In genomic region chr5:179818746-179819295, GRCh38 we compare ENCODE assay signal across 8 cellular contexts. TPM values are rescaled to one million over a fixed set of nuclear protein-coding genes. Genes with fewer than 3 reads are reported as not detected.
A peak's percentile ranks its signal among the peaks of the same experiment; 100 is the strongest.
DNase-seq lines count a peak whose midpoint lies in the region; ATAC-seq and TF ChIP-seq lines count a peak whose summit lies in the region.

No MANE protein-coding gene starts in this region.

- H3K27me3 Mint-ChIP-seq in activated naive CD8-positive, alpha-beta T cell, result no peaks in the 10 kb centered on the region
- H3K27me3 Mint-ChIP-seq in glutamatergic neuron (ENCODE audit: unreplicated experiment), result peaks cover 11% of the 10 kb centered on the region
- H3K27me3 Mint-ChIP-seq in osteocyte (ENCODE audit: unreplicated experiment), result no peaks in the 10 kb centered on the region

- no peaks in the 10 kb centered on the region for H3K9me3 ChIP-seq in thymus (ENCODE audit: control insufficient read depth)

- H3K4me1 Mint-ChIP-seq in activated naive CD8-positive, alpha-beta T cell (ENCODE audit: low read depth), result peaks cover 41% of the 10 kb centered on the region
- H3K4me1 Mint-ChIP-seq in glutamatergic neuron (ENCODE audit: low read depth, unreplicated experiment), result peaks cover 15% of the 10 kb centered on the region
- H3K4me1 Mint-ChIP-seq in osteocyte (ENCODE audit: unreplicated experiment), result peaks cover 48% of the 10 kb centered on the region

- H3K4me3 Mint-ChIP-seq in activated naive CD8-positive, alpha-beta T cell, result peak overlapping the region; percentile 73
- H3K4me3 Mint-ChIP-seq in glutamatergic neuron (ENCODE audit: unreplicated experiment) (peak overlapping the region; percentile 75), osteocyte (ENCODE audit: unreplicated experiment) (peak overlapping the region; percentile 67)

- no peak for TF ChIP-seq CTCF in glutamatergic neuron (IDR thresholded peaks at IDR 0.05; ENCODE audit: partially characterized antibody, unreplicated experiment)
- TF ChIP-seq CTCF in osteocyte (IDR thresholded peaks at IDR 0.05), result no peak

- peaks cover 13% of the 10 kb centered on the region for H3K36me3 ChIP-seq in thymus (ENCODE audit: control insufficient read depth, insufficient read depth)

- peaks cover 28% of the 10 kb centered on the region for H3K27me3 ChIP-seq in thymus (ENCODE audit: control insufficient read depth, insufficient read depth)

- H3K4me3 ChIP-seq in thymus (ENCODE audit: low read length), result peak overlapping the region; percentile 26

- H3K4me1 ChIP-seq in thymus (ENCODE audit: control insufficient read depth, insufficient read depth, low read length), result peaks cover 15% of the 10 kb centered on the region

- peak overlapping the region; percentile 70 for H3K27ac Mint-ChIP-seq in activated naive CD8-positive, alpha-beta T cell
- peak overlapping the region; percentile 33 for H3K27ac Mint-ChIP-seq in glutamatergic neuron (ENCODE audit: unreplicated experiment)
- peak overlapping the region; percentile 96 for H3K27ac Mint-ChIP-seq in osteocyte (ENCODE audit: unreplicated experiment)

- peak; percentile 31 for DNase-seq in DMS153 treated with DMSO at 0.1 percent for 48 hours (lab: John Stamatoyannopoulos, UW; ENCODE audit: unreplicated experiment)
- peak; percentile 39 for DNase-seq in HS-27A (ENCODE audit: low read depth)
- DNase-seq in SK-N-DZ (ENCODE audit: low spot score), result peak; percentile 76
- DNase-seq in glutamatergic neuron, result peak; percentile 74
- peak; percentile 94 for DNase-seq in osteocyte (ENCODE audit: extremely low spot score, unreplicated experiment)

- no peaks in the 10 kb centered on the region for H3K9me3 Mint-ChIP-seq in activated naive CD8-positive, alpha-beta T cell (ENCODE audit: low read depth)
- H3K9me3 Mint-ChIP-seq in glutamatergic neuron (ENCODE audit: unreplicated experiment) (peaks cover 13% of the 10 kb centered on the region), osteocyte (ENCODE audit: unreplicated experiment) (no peaks in the 10 kb centered on the region)

- peak; percentile 52 for ATAC-seq in GM21360 (IDR thresholded peaks at IDR 0.05; ENCODE audit: unreplicated experiment)

- 8% methylated on average over 35 of the region's 35 CpGs for WGBS in thymus

- peaks cover 5% of the 10 kb centered on the region for H3K36me3 Mint-ChIP-seq in activated naive CD8-positive, alpha-beta T cell
- H3K36me3 Mint-ChIP-seq in glutamatergic neuron (ENCODE audit: unreplicated experiment), result peaks cover 4% of the 10 kb centered on the region
- peaks cover 13% of the 10 kb centered on the region for H3K36me3 Mint-ChIP-seq in osteocyte (ENCODE audit: unreplicated experiment)

- H3K27ac ChIP-seq in thymus (ENCODE audit: low read depth), result peak overlapping the region; percentile 55

RNA-seq across cellular contexts. Expression of gene SQSTM1, which starts 1.9 kb away (rescaled TPM):
- 48.1 and 55.0 TPM in 2 replicates for polyA plus RNA-seq in SK-N-DZ (2014; cell fraction: cytosol; rRNA removed)
- polyA plus RNA-seq in SK-N-DZ (2014; cell fraction: nucleus; rRNA removed), result 63.1 and 73.0 TPM in 2 replicates
- total RNA-seq in glutamatergic neuron (ENCODE audit: unreplicated experiment), result 97.0 TPM
- total RNA-seq in osteocyte, result 447 and 458 TPM in 2 replicates
- 253 TPM for polyA plus RNA-seq in thymus

RNA-seq across cellular contexts. Expression of gene MGAT4B, which starts 12.2 kb away (rescaled TPM):
- 112 and 113 TPM in 2 replicates for polyA plus RNA-seq in SK-N-DZ (2014; cell fraction: cytosol; rRNA removed)
- 255 and 338 TPM in 2 replicates for polyA plus RNA-seq in SK-N-DZ (2014; cell fraction: nucleus; rRNA removed)
- total RNA-seq in glutamatergic neuron (ENCODE audit: unreplicated experiment) (140 TPM), osteocyte (185 and 198 TPM in 2 replicates)
- 56.7 TPM for polyA plus RNA-seq in thymus

RNA-seq across cellular contexts. Expression of gene LTC4S, which starts 25.0 kb away (rescaled TPM):
- not detected in 2 replicates for polyA plus RNA-seq in SK-N-DZ (2014; cell fraction: cytosol; rRNA removed)
- 4.2 and 9.1 TPM in 2 replicates for polyA plus RNA-seq in SK-N-DZ (2014; cell fraction: nucleus; rRNA removed)
- total RNA-seq in glutamatergic neuron (ENCODE audit: unreplicated experiment), result 0.91 TPM
- 1.1 and 2.4 TPM in 2 replicates for total RNA-seq in osteocyte
- 2.8 TPM for polyA plus RNA-seq in thymus

RNA-seq across cellular contexts. Expression of gene MRNIP, which starts 39.8 kb away (rescaled TPM):
- 60.7 and 72.9 TPM in 2 replicates for polyA plus RNA-seq in SK-N-DZ (2014; cell fraction: cytosol; rRNA removed)
- polyA plus RNA-seq in SK-N-DZ (2014; cell fraction: nucleus; rRNA removed), result 207 and 213 TPM in 2 replicates
- 60.2 TPM for total RNA-seq in glutamatergic neuron (ENCODE audit: unreplicated experiment)
- total RNA-seq in osteocyte, result 25.8 and 27.6 TPM in 2 replicates
- polyA plus RNA-seq in thymus, result 43.9 TPM

Comparison
In these comparisons a context has a peak if more than half of its experiments do, and no peak if none do; other contexts are left out.
1. Peak in every context shown above with its lines: DNase-seq, ATAC-seq, H3K4me3 ChIP-seq and H3K27ac ChIP-seq.
2. DNase-seq: peak in every context shown above with its lines; median percentile 94 in osteocyte; 76 in SK-N-DZ; 74 in glutamatergic neuron; 39 in HS-27A; 31 in DMS153 treated with DMSO at 0.1 percent for 48 hours.
3. H3K27ac Mint-ChIP-seq: peak in every context shown above with its lines; median percentile 96 in osteocyte; 70 in activated naive CD8-positive, alpha-beta T cell; 33 in glutamatergic neuron.